12 cellular contexts compared by ENCODE assay signal in genomic region chr5:57816108-57816507, GRCh38.
A peak's percentile ranks its signal among the peaks of the same experiment; 100 is the strongest.
DNase-seq lines count a peak whose midpoint lies in the region; ATAC-seq lines count a peak whose summit lies in the region.
"Had no signal": no experiment of that assay in that cellular context is flagged by ENCODE, and none has a peak within 500 bp of the region (broad histone marks: within the 10 kb centered on the region; RNA-seq: fewer than 3 reads in every experiment).

No MANE protein-coding gene starts in this region.

- ATAC-seq in activated naive CD4-positive, alpha-beta T cell treated with anti-CD3 and anti-CD28 coated beads, Interleukin-2, amount 50 U/mL, for 72 hours, result peak; percentile 64 to 72
- peak; percentile 43 for ATAC-seq in stimulated activated effector memory CD8-positive, alpha-beta T cell treated with anti-CD3 and anti-CD28 coated beads, Interleukin-12 subunit alpha, Interleukin-12 subunit beta, amount 100 ng/mL, for 72 hours
- no peak for ATAC-seq in HG03442 (IDR thresholded peaks at IDR 0.05; ENCODE audit: unreplicated experiment)
- no peak for ATAC-seq in GM21381 (IDR thresholded peaks at IDR 0.05; ENCODE audit: unreplicated experiment)
- ATAC-seq: GM12878 had no signal

- H3K4me1 Mint-ChIP-seq in stimulated activated effector memory CD8-positive, alpha-beta T cell treated with anti-CD3 and anti-CD28 coated beads, Interleukin-12 subunit alpha, Interleukin-12 subunit beta, amount 100 ng/mL, for 72 hours, result no peaks in the 10 kb centered on the region

- H3K9me3 Mint-ChIP-seq in activated naive CD4-positive, alpha-beta T cell treated with anti-CD3 and anti-CD28 coated beads, Interleukin-2, amount 50 U/mL, for 72 hours, result no peaks in the 10 kb centered on the region
- H3K9me3 Mint-ChIP-seq in stimulated activated effector memory CD8-positive, alpha-beta T cell treated with anti-CD3 and anti-CD28 coated beads, Interleukin-12 subunit alpha, Interleukin-12 subunit beta, amount 100 ng/mL, for 72 hours, result no peaks in the 10 kb centered on the region

- no peaks in the 10 kb centered on the region for H3K36me3 Mint-ChIP-seq in activated naive CD4-positive, alpha-beta T cell treated with anti-CD3 and anti-CD28 coated beads, Interleukin-2, amount 50 U/mL, for 72 hours
- H3K36me3 Mint-ChIP-seq in stimulated activated effector memory CD8-positive, alpha-beta T cell treated with anti-CD3 and anti-CD28 coated beads, Interleukin-12 subunit alpha, Interleukin-12 subunit beta, amount 100 ng/mL, for 72 hours, result no peaks in the 10 kb centered on the region

- no peak overlapping the region for H3K27ac Mint-ChIP-seq in activated naive CD4-positive, alpha-beta T cell treated with anti-CD3 and anti-CD28 coated beads, Interleukin-2, amount 50 U/mL, for 72 hours
- no peak overlapping the region for H3K27ac Mint-ChIP-seq in stimulated activated effector memory CD8-positive, alpha-beta T cell treated with anti-CD3 and anti-CD28 coated beads, Interleukin-12 subunit alpha, Interleukin-12 subunit beta, amount 100 ng/mL, for 72 hours

- no peak overlapping the region for H3K4me3 Mint-ChIP-seq in stimulated activated effector memory CD8-positive, alpha-beta T cell treated with anti-CD3 and anti-CD28 coated beads, Interleukin-12 subunit alpha, Interleukin-12 subunit beta, amount 100 ng/mL, for 72 hours

- DNase-seq in activated naive CD4-positive, alpha-beta T cell treated with anti-CD3 and anti-CD28 coated beads, Interleukin-2, amount 50 U/mL, for 72 hours (ENCODE audit: low spot score in 2 of 2), result no peak
- no peak for DNase-seq in activated naive CD4-positive, alpha-beta T cell (lab: John Stamatoyannopoulos, UW)
- DNase-seq in SW 1271 (lab: John Stamatoyannopoulos, UW), result peak; percentile 63 to 93
- peak; percentile 88 for DNase-seq in fibroblast of the conjunctiva (ENCODE audit: low read depth)
- no peak for DNase-seq in stimulated activated effector memory CD8-positive, alpha-beta T cell treated with anti-CD3 and anti-CD28 coated beads, Interleukin-12 subunit alpha, Interleukin-12 subunit beta, amount 100 ng/mL, for 72 hours (ENCODE audit: low spot score in 2 of 2)
- no peak for DNase-seq in pons (ENCODE audit: low spot score)
- DNase-seq: activated T-cell treated with anti-CD3 and anti-CD28 coated beads, Interleukin-2, amount 50 U/mL, for 1 hour; effector memory CD4-positive, alpha-beta T cell; stimulated activated CD4-positive, alpha-beta T cell treated with anti-CD3 and anti-CD28 coated beads, Interleukin-4, amount 100 ng/mL, for 24 hours had no signal

Comparison
In these comparisons a context has a peak if more than half of its experiments do, and no peak if none do; other contexts are left out.
1. ATAC-seq: peak in activated naive CD4-positive, alpha-beta T cell treated with anti-CD3 and anti-CD28 coated beads, Interleukin-2, amount 50 U/mL, for 72 hours (2 of 2) and stimulated activated effector memory CD8-positive, alpha-beta T cell treated with anti-CD3 and anti-CD28 coated beads, Interleukin-12 subunit alpha, Interleukin-12 subunit beta, amount 100 ng/mL, for 72 hours (single experiment); none in HG03442 (single experiment) and GM21381 (single experiment).
2. DNase-seq: peak in SW 1271 (2 of 2) and fibroblast of the conjunctiva (single experiment); none in activated naive CD4-positive, alpha-beta T cell treated with anti-CD3 and anti-CD28 coated beads, Interleukin-2, amount 50 U/mL, for 72 hours (0 of 2), activated naive CD4-positive, alpha-beta T cell (0 of 4), stimulated activated effector memory CD8-positive, alpha-beta T cell treated with anti-CD3 and anti-CD28 coated beads, Interleukin-12 subunit alpha, Interleukin-12 subunit beta, amount 100 ng/mL, for 72 hours (0 of 2) and pons (single experiment).